In the genomic region with DNA sequence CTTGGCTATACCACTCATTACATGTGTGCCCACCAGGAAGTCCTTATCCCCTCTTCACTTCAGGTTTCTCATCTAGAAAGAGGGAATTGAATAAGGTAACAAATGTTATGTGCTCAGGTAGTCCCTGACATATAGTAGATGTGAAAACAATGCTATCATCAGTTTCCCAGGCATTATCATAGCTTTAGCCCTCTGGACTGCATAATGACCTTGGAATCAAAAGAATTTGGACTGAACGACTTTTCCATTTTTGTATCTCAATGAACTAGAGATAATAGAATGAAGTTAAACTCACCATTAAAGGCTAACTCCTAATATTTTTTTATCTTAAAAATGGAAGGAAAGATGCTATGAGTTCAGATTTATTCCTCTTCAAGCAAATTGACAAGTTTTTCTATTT, we compare ENCODE assay signal across 27 cellular contexts.
"Had no signal": no experiment of that assay in that cellular context is flagged by ENCODE, and none has a peak within 500 bp of the region (broad histone marks: within the 10 kb centered on the region; RNA-seq: fewer than 3 reads in every experiment).

No MANE protein-coding gene starts in this region.

- H3K9ac ChIP-seq: neural progenitor cell, parathyroid adenoma had no signal

- ATAC-seq: natural killer cell; psoas muscle; right cardiac atrium; right lobe of liver; stimulated activated memory B cell treated with anti-CD40 and anti-IgM and Interleukin-4, amounts not matched to agents 10 μg/mL and 1 μg/mL and 100 μg/mL, for 72 hours; stimulated activated naive CD8-positive, alpha-beta T cell treated with anti-CD3 and anti-CD28 coated beads, Interleukin-15, amount 100 ng/mL, for 72 hours; stimulated activated naive CD8-positive, alpha-beta T cell treated with anti-CD3 and anti-CD28 coated beads, Interleukin-15, Interleukin-2, amounts not matched to agents 100 U/mL and 50 U/mL, for 24 hours; upper lobe of right lung had no signal

- H3K4me1 ChIP-seq: neural progenitor cell, parathyroid adenoma, psoas muscle, right lobe of liver, spleen, suprapubic skin, tibial artery, upper lobe of right lung had no signal

- H3K27me3 ChIP-seq: neural progenitor cell, ovary, right lobe of liver, suprapubic skin, testis, tibial artery, transverse colon, upper lobe of right lung, uterus had no signal

- H3K36me3 ChIP-seq: neural progenitor cell, ovary, right lobe of liver, spleen, suprapubic skin, tibial artery, transverse colon, upper lobe of right lung, uterus had no signal

- H3K4me3 ChIP-seq: neural progenitor cell, ovary, psoas muscle, right lobe of liver, skin epidermis, smooth muscle cell, spleen, suprapubic skin, testis, tibial artery, transverse colon, upper lobe of right lung, uterus had no signal

- H3K27ac ChIP-seq: neural progenitor cell, ovary, parathyroid adenoma, psoas muscle, right lobe of liver, skin epidermis, spleen, suprapubic skin, testis, tibial artery, upper lobe of right lung, uterus had no signal

- DNase-seq: natural killer cell; occipital lobe; ovary; posterior cingulate gyrus; psoas muscle; right cardiac atrium; right lobe of liver; spleen; stimulated activated CD4-positive, alpha-beta T cell treated with anti-CD3 and anti-CD28 coated beads, Interleukin-12 subunit alpha, Interleukin-12 subunit beta, amount 100 ng/mL, for 4 hours; stimulated activated CD4-positive, alpha-beta T cell treated with anti-CD3 and anti-CD28 coated beads, Interleukin-1b, Interleukin-23, amount 100 ng/mL, for 48 hours; stimulated activated CD4-positive, alpha-beta T cell treated with anti-CD3 and anti-CD28 coated beads, Interleukin-4, amount 100 ng/mL, for 1 hour; stimulated activated CD4-positive, alpha-beta T cell treated with anti-CD3 and anti-CD28 coated beads, Interleukin-4, amount 100 ng/mL, for 4 hours; stimulated activated CD8-positive, alpha-beta memory T cell treated with anti-CD3 and anti-CD28 coated beads, Interleukin-4, amount 100 ng/mL, for 48 hours; stimulated activated naive CD4-positive, alpha-beta T cell; stimulated activated naive CD8-positive, alpha-beta T cell treated with anti-CD3 and anti-CD28 coated beads, Interleukin-15, amount 100 ng/mL, for 72 hours; stimulated activated naive CD8-positive, alpha-beta T cell treated with anti-CD3 and anti-CD28 coated beads, Interleukin-15, Interleukin-2, amounts not matched to agents 100 U/mL and 50 U/mL, for 24 hours; testis; tibial artery; transverse colon; upper lobe of right lung had no signal

- H2AFZ ChIP-seq: neural progenitor cell, parathyroid adenoma had no signal

- H3K4me2 ChIP-seq: neural progenitor cell, smooth muscle cell had no signal

- H3K9me3 ChIP-seq: ovary, psoas muscle, right lobe of liver, spleen, suprapubic skin, testis, tibial artery, transverse colon, upper lobe of right lung, uterus had no signal
